In genomic region chr17:30922235-30922993, GRCh38 we compare ENCODE assay signal across 8 cellular contexts. TPM values are rescaled to one million over a fixed set of nuclear protein-coding genes. Genes with fewer than 3 reads are reported as not detected.
DNase-seq lines count a peak whose midpoint lies in the region; ATAC-seq and TF ChIP-seq lines count a peak whose summit lies in the region.

No MANE protein-coding gene starts in this region.

- DNase-seq in GM03348 (ENCODE audit: low spot score) (peak; percentile 53), SJSA1 (ENCODE audit: low read depth in 1 of 2, low spot score in 2 of 2) (no peak), kidney glomerular epithelial cell (lab: John Stamatoyannopoulos, UW) (no peak), DMS153 treated with DMSO at 0.1 percent for 48 hours (lab: John Stamatoyannopoulos, UW; ENCODE audit: unreplicated experiment) (no peak), KBM-7 (no peak)

- no peaks in the 10 kb centered on the region for H3K36me3 ChIP-seq in SJSA1

- H3K4me3 ChIP-seq in SJSA1, result 0 out of 2 replicates have a peak overlapping the region, but pooled peaks have one; percentile 6

- TF ChIP-seq CTCF in nephron (IDR thresholded peaks at IDR 0.05; ENCODE audit: unreplicated experiment in 3 of 3), result no peak

- H3K27me3 ChIP-seq in SJSA1 (replicated peaks), result peaks cover 23% of the 10 kb centered on the region

- in situ Hi-C loops in KBM-7 (cut with MboI; ENCODE audit: low pct_unique_long_range_greater_than_20kb, low sequenced_read_pairs), result no loop called here

- peaks cover 89% of the 10 kb centered on the region for H3K27me3 Mint-ChIP-seq in nephron (ENCODE audit: low read depth)

- peaks cover 24% of the 10 kb centered on the region for H3K4me1 ChIP-seq in SJSA1 (replicated peaks)

- H3K4me3 Mint-ChIP-seq in nephron, result peak overlapping the region; percentile 78 to 83 (median 80)

- H3K4me1 Mint-ChIP-seq in nephron, result peaks cover 13% of the 10 kb centered on the region

- H3K9me3 ChIP-seq in SJSA1 (replicated peaks), result no peaks in the 10 kb centered on the region; the same call in 1 of the 2 replicates

- no peaks in the 10 kb centered on the region for H3K9me3 Mint-ChIP-seq in nephron

- peak; percentile 29 for ATAC-seq in esophagus mucosa
- no peak for ATAC-seq in HG03108 (IDR thresholded peaks at IDR 0.05; ENCODE audit: unreplicated experiment)

- H3K36me3 Mint-ChIP-seq in nephron (ENCODE audit: low read depth), result no peaks in the 10 kb centered on the region

- no peak overlapping the region for H3K27ac Mint-ChIP-seq in nephron

- no peak overlapping the region for H3K27ac ChIP-seq in SJSA1

RNA-seq across cellular contexts. Expression of gene ADAP2, which starts 0.7 kb away (rescaled TPM):
- 0.13 and 1.3 TPM in 2 replicates for total RNA-seq in SJSA1 (2014; rRNA removed; shearing (Covaris generic))
- total RNA-seq in esophagus mucosa, result 6.3 TPM

RNA-seq across cellular contexts. Expression of gene TEFM, which starts 16.4 kb away (rescaled TPM):
- total RNA-seq in SJSA1 (2014; rRNA removed; shearing (Covaris generic)), result 11.7 and 14.1 TPM in 2 replicates
- total RNA-seq in esophagus mucosa, result 8.4 TPM

RNA-seq across cellular contexts. Expression of gene RNF135, which starts 48.4 kb away (rescaled TPM):
- total RNA-seq in SJSA1 (2014; rRNA removed; shearing (Covaris generic)), result 14.6 and 19.0 TPM in 2 replicates
- total RNA-seq in esophagus mucosa, result 23.7 TPM
